Comparison of ENCODE assay signal across 24 cellular contexts in genomic region chr7:68218461-68218860, GRCh38.
"Had no signal": no experiment of that assay in that cellular context is flagged by ENCODE, and none has a peak within 500 bp of the region (broad histone marks: within the 10 kb centered on the region; RNA-seq: fewer than 3 reads in every experiment).

No MANE protein-coding gene starts in this region.

- H3K4me3 Mint-ChIP-seq: dendritic cell treated with granulocyte-macrophage colony-stimulating factor and Interleukin-4, amounts not matched to agents 40 ng/mL and 50 ng/mL, for 4 days; effector memory CD8-positive, alpha-beta T cell had no signal

- H3K4me3 ChIP-seq: colonic mucosa, coronary artery, dorsolateral prefrontal cortex, esophagus muscularis mucosa, esophagus squamous epithelium, gastrocnemius medialis, gastroesophageal sphincter, heart left ventricle, heart right ventricle had no signal

- H3K27me3 Mint-ChIP-seq: dendritic cell treated with granulocyte-macrophage colony-stimulating factor and Interleukin-4, amounts not matched to agents 40 ng/mL and 50 ng/mL, for 4 days; effector memory CD8-positive, alpha-beta T cell had no signal

- H3K9me3 ChIP-seq: colonic mucosa, esophagus muscularis mucosa, esophagus squamous epithelium, gastrocnemius medialis, gastroesophageal sphincter, heart left ventricle had no signal

- H3K36me3 ChIP-seq: colonic mucosa, esophagus muscularis mucosa, esophagus squamous epithelium, gastrocnemius medialis, gastroesophageal sphincter, heart left ventricle, heart right ventricle had no signal

- H3K27ac ChIP-seq: colonic mucosa, coronary artery, dorsolateral prefrontal cortex, epithelial cell of prostate, esophagus muscularis mucosa, esophagus squamous epithelium, foreskin keratinocyte, gastrocnemius medialis, gastroesophageal sphincter, heart left ventricle, heart right ventricle had no signal

- H3K4me1 ChIP-seq: colonic mucosa, esophagus squamous epithelium, foreskin keratinocyte, gastrocnemius medialis, heart left ventricle, heart right ventricle had no signal

- DNase-seq: colonic mucosa; cortex of kidney; dermis blood vessel endothelial cell; dorsolateral prefrontal cortex; effector CD4-positive, alpha-beta T cell; effector CD8-positive, alpha-beta T cell; effector memory CD4-positive, alpha-beta T cell; effector memory CD8-positive, alpha-beta T cell; erythroblast; esophagus squamous epithelium; foreskin fibroblast; foreskin keratinocyte; foreskin melanocyte; gastrocnemius medialis; glutamatergic neuron; head of caudate nucleus; heart left ventricle; heart right ventricle had no signal

- H3K27me3 ChIP-seq: colonic mucosa, dorsolateral prefrontal cortex, esophagus muscularis mucosa, esophagus squamous epithelium, foreskin keratinocyte, gastrocnemius medialis, gastroesophageal sphincter had no signal

- H3K27ac Mint-ChIP-seq: dendritic cell treated with granulocyte-macrophage colony-stimulating factor and Interleukin-4, amounts not matched to agents 40 ng/mL and 50 ng/mL, for 4 days; effector memory CD8-positive, alpha-beta T cell had no signal

- ATAC-seq: effector memory CD8-positive, alpha-beta T cell; esophagus mucosa; foreskin keratinocyte; gastrocnemius medialis; gastroesophageal sphincter; heart left ventricle; heart right ventricle had no signal
